ENCODE assay signal across 31 cellular contexts in the genomic region with DNA sequence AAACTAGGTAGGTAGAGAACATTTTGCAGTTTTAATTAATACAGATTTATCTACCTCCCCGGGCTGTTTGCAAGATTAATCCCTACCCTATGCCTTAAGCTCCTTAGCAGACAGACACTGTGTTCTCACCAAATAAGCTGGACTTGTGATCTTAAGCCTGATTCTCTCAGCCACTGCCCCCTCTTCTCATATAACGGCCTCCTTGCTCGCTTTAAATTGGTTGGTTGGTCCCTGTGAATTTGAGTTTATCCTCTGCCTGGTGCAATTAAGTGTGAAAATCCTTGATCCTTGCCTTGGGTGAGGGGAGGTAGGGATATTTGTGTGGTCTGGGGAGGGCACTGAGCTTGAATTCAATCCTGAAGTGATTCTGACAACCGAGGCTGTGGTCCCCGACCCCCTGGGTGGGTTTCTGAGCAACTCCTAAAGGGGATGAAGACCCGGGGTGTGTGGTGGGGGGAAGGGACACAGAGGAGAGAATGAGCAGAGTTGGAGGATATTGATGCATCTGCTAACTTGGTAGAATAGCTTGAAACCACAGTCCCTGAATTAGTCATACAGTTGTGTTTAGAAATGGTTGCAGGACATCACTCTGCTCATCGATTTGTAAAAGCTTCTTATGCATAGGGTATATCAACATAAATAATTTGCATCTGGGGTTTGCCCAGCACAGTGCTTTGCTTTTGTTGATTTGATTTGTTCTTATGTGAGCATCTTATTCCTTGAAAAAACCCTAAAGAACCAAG. TPM values are rescaled to one million over a fixed set of nuclear protein-coding genes. Genes with fewer than 3 reads are reported as not detected.
A peak's percentile ranks its signal among the peaks of the same experiment; 100 is the strongest.
DNase-seq lines count a peak whose midpoint lies in the region; ATAC-seq and TF ChIP-seq lines count a peak whose summit lies in the region.
"Had no signal": no experiment of that assay in that cellular context is flagged by ENCODE, and none has a peak within 500 bp of the region (broad histone marks: within the 10 kb centered on the region; RNA-seq: fewer than 3 reads in every experiment).

No MANE protein-coding gene starts in this region.

- no peaks in the 10 kb centered on the region for H3K36me3 Mint-ChIP-seq in HFFc6 (ENCODE audit: low read depth)
- H3K36me3 Mint-ChIP-seq in H9 (ENCODE audit: insufficient read depth in 1 of 3, low read depth in 3 of 3) = no peaks in the 10 kb centered on the region; a peak in 1 of 7 replicates
- H3K36me3 Mint-ChIP-seq: activated CD4-positive, alpha-beta memory T cell treated with anti-CD3 and anti-CD28 coated beads for 36 hours; activated naive CD8-positive, alpha-beta T cell; IgD-negative memory B cell; naive thymus-derived CD4-positive, alpha-beta T cell had no signal

- H3K23ac ChIP-seq in H9 (ENCODE audit: insufficient read length, low read depth, low read length) = no peak overlapping the region

- no peak overlapping the region for H3K18ac ChIP-seq in H9 (ENCODE audit: insufficient read length, low read depth, low read length)

- H2BK5ac ChIP-seq in H9 (ENCODE audit: insufficient read length, low read length) = no peak overlapping the region

- H4K91ac ChIP-seq in H9 (ENCODE audit: insufficient read length, low read depth, low read length) = no peak overlapping the region

- ATAC-seq in HG03159 (IDR thresholded peaks at IDR 0.05; ENCODE audit: unreplicated experiment) = no peak
- no peak for ATAC-seq in GM19324 (IDR thresholded peaks at IDR 0.05; ENCODE audit: low FRiP score, unreplicated experiment)
- ATAC-seq: naive thymus-derived CD4-positive, alpha-beta T cell had no signal

- H3K4me1 ChIP-seq in H9 (ENCODE audit: insufficient read depth, low read length) = no peaks in the 10 kb centered on the region
- H3K4me1 ChIP-seq: ascending aorta, SJSA1, spleen had no signal

- H4K8ac ChIP-seq in H9 (replicated peaks; ENCODE audit: insufficient read length, low read depth, low read length) = no peak overlapping the region

- H2AFZ ChIP-seq in H9 (ENCODE audit: low read length) = no peak overlapping the region

- H3K79me2 ChIP-seq in H9 (ENCODE audit: insufficient read depth, low read length) = peaks cover 2% of the 10 kb centered on the region; the same call in 1 of the 2 replicates

- peak overlapping the region; percentile 55 for H3K27ac Mint-ChIP-seq in HFFc6
- H3K27ac Mint-ChIP-seq in H9 = no peak overlapping the region
- H3K27ac Mint-ChIP-seq: activated CD4-positive, alpha-beta memory T cell treated with anti-CD3 and anti-CD28 coated beads for 36 hours; activated naive CD8-positive, alpha-beta T cell; activated T-helper 2 cell treated with anti-CD3 and anti-CD28 coated beads, Interferon-gamma antibody, Interleukin-2, Interleukin-4, amounts not matched to agents 10 μg/mL and 5 μg/mL and 100 μg/mL, durations not matched to agents 14 hours and 24 hours and 36 hours; CD4-positive, alpha-beta T cell; dendritic cell treated with granulocyte-macrophage colony-stimulating factor and Interleukin-4, amounts not matched to agents 40 ng/mL and 50 ng/mL, for 4 days; IgD-negative memory B cell; naive thymus-derived CD4-positive, alpha-beta T cell; T-helper 1 cell treated with Interleukin-12 subunit alpha and Interleukin-12 subunit beta and Interleukin-4 antibody, amounts not matched to agents 30 μg/mL and 1 μg/mL, for 36 hours had no signal

- H2BK12ac ChIP-seq in H9 (ENCODE audit: insufficient read length, low read depth, low read length) = no peak overlapping the region

- H3K36me3 ChIP-seq in WERI-Rb-1 = no peaks in the 10 kb centered on the region
- H3K36me3 ChIP-seq: ascending aorta, right atrium auricular region, SJSA1, spleen had no signal

- H3K9me3 Mint-ChIP-seq in HFFc6 = no peaks in the 10 kb centered on the region
- H3K9me3 Mint-ChIP-seq in H9 = no peaks in the 10 kb centered on the region
- H3K9me3 Mint-ChIP-seq: activated T-helper 2 cell treated with anti-CD3 and anti-CD28 coated beads, Interferon-gamma antibody, Interleukin-2, Interleukin-4, amounts not matched to agents 10 μg/mL and 5 μg/mL and 100 μg/mL, durations not matched to agents 14 hours and 24 hours and 36 hours; CD4-positive, alpha-beta T cell; dendritic cell treated with granulocyte-macrophage colony-stimulating factor and Interleukin-4, amounts not matched to agents 40 ng/mL and 50 ng/mL, for 4 days; T-helper 1 cell treated with Interleukin-12 subunit alpha and Interleukin-12 subunit beta and Interleukin-4 antibody, amounts not matched to agents 30 μg/mL and 1 μg/mL, for 36 hours had no signal

- no peaks in the 10 kb centered on the region for H3K79me1 ChIP-seq in H9 (ENCODE audit: insufficient read depth, low read depth, low read length, poor library complexity, severe bottlenecking)

- no peaks in the 10 kb centered on the region for H4K20me1 ChIP-seq in H9 (ENCODE audit: control insufficient read depth, insufficient read depth, insufficient read length)

- H3K27me3 ChIP-seq in WERI-Rb-1 (ENCODE audit: insufficient read depth, low read depth, severe bottlenecking) = no peaks in the 10 kb centered on the region
- no peaks in the 10 kb centered on the region for H3K27me3 ChIP-seq in H9 (ENCODE audit: insufficient read depth, low read length)
- H3K27me3 ChIP-seq: ascending aorta, right atrium auricular region, SJSA1, spleen had no signal

- H3K27ac ChIP-seq in WERI-Rb-1 (peak overlapping the region; percentile 79), H9 (ENCODE audit: insufficient read length, low read depth, low read length) (no peak overlapping the region)
- H3K27ac ChIP-seq: ascending aorta, right atrium auricular region, SJSA1, spleen had no signal

- no peak overlapping the region for H4K5ac ChIP-seq in H9 (ENCODE audit: insufficient read length, low read depth, low read length)

- H2BK20ac ChIP-seq in H9 (ENCODE audit: low read depth, low read length, poor library complexity, severe bottlenecking) = no peak overlapping the region

- no peak overlapping the region for H3K14ac ChIP-seq in H9 (ENCODE audit: insufficient read depth, low read length)

- peak overlapping the region; percentile 37 for H3K4me3 ChIP-seq in WERI-Rb-1 (ENCODE audit: low read depth, low read length)
- H3K4me3 ChIP-seq: ascending aorta, right atrium auricular region, SJSA1, spleen had no signal

- H3K23me2 ChIP-seq in H9 (ENCODE audit: insufficient read length, low read depth, low read length, poor library complexity, severe bottlenecking) = no peaks in the 10 kb centered on the region

- H3T11ph ChIP-seq in H9 (ENCODE audit: low read length) = no peak overlapping the region

- no CpG with 5 or more reads among the region's 7 CpGs for WGBS in H9 (ENCODE audit: extremely low coverage, insufficient read length, low lambda C conversion rate)

- H3K4me3 Mint-ChIP-seq in HFFc6 (no peak overlapping the region; the same call in 1 of the 2 replicates), H9 (no peak overlapping the region)
- H3K4me3 Mint-ChIP-seq: activated CD4-positive, alpha-beta memory T cell treated with anti-CD3 and anti-CD28 coated beads for 36 hours; activated naive CD8-positive, alpha-beta T cell; CD4-positive, alpha-beta T cell; central memory CD8-positive, alpha-beta T cell; dendritic cell treated with granulocyte-macrophage colony-stimulating factor and Interleukin-4, amounts not matched to agents 40 ng/mL and 50 ng/mL, for 4 days; IgD-negative memory B cell; naive thymus-derived CD4-positive, alpha-beta T cell; T-helper 1 cell treated with Interleukin-12 subunit alpha and Interleukin-12 subunit beta and Interleukin-4 antibody, amounts not matched to agents 30 μg/mL and 1 μg/mL, for 36 hours had no signal

- no peak overlapping the region for H3K4me2 ChIP-seq in H9 (ENCODE audit: insufficient read depth, insufficient read length, low read length)

- H2BK15ac ChIP-seq in H9 (ENCODE audit: low read depth, low read length) = no peak overlapping the region

- H3K56ac ChIP-seq in H9 (ENCODE audit: insufficient read length, low read depth, low read length) = no peak overlapping the region

- H3K27me3 Mint-ChIP-seq in HFFc6 (ENCODE audit: insufficient read depth) (no peaks in the 10 kb centered on the region; the same call in none of the 2 replicates), H9 (ENCODE audit: low read depth) (no peaks in the 10 kb centered on the region)
- H3K27me3 Mint-ChIP-seq: activated CD4-positive, alpha-beta memory T cell treated with anti-CD3 and anti-CD28 coated beads for 36 hours; central memory CD8-positive, alpha-beta T cell; dendritic cell treated with granulocyte-macrophage colony-stimulating factor and Interleukin-4, amounts not matched to agents 40 ng/mL and 50 ng/mL, for 4 days; IgD-negative memory B cell had no signal

- no peaks in the 10 kb centered on the region for H3K9me3 ChIP-seq in WERI-Rb-1 (ENCODE audit: severe bottlenecking)
- no peaks in the 10 kb centered on the region for H3K9me3 ChIP-seq in H9 (ENCODE audit: control insufficient read depth, low read depth, low read length)
- H3K9me3 ChIP-seq: ascending aorta, right atrium auricular region, SJSA1, spleen had no signal

- no peak overlapping the region for H3K9ac ChIP-seq in H9 (ENCODE audit: extremely low read depth, insufficient read length, low read length)

- TF ChIP-seq CTCF in HFFc6 (IDR thresholded peaks at IDR 0.05) = no peak
- TF ChIP-seq CTCF in WERI-Rb-1 (IDR thresholded peaks at IDR 0.05; ENCODE audit: low read depth, low read length) = no peak
- TF ChIP-seq CTCF in H9 (conservative IDR thresholded peaks at IDR 0.05) = no peak

- H3K4me1 Mint-ChIP-seq in HFFc6 (ENCODE audit: low read depth) (peaks cover 74% of the 10 kb centered on the region), H9 (peaks cover 11 to 16% of the 10 kb centered on the region in 2 experiments)
- H3K4me1 Mint-ChIP-seq: central memory CD8-positive, alpha-beta T cell; IgD-negative memory B cell; naive thymus-derived CD4-positive, alpha-beta T cell had no signal

- no peak overlapping the region; the same call in 1 of the 2 replicates for H3K4ac ChIP-seq in H9 (ENCODE audit: low read depth, low read length)

- no peak overlapping the region for H2AK5ac ChIP-seq in H9 (ENCODE audit: insufficient read length, low read length)

- DNase-seq in D341Med (ENCODE audit: low spot score) = peak; percentile 75
- no peak for DNase-seq in HFFc6
- DNase-seq in WERI-Rb-1 = peak; percentile 83
- peak; percentile 36 for DNase-seq in kidney tubule cell (ENCODE audit: low spot score)
- DNase-seq in H9 = no peak
- DNase-seq in germinal center (ENCODE audit: low spot score) = no peak
- DNase-seq: activated CD4-positive, alpha-beta memory T cell treated with anti-CD3 and anti-CD28 coated beads for 36 hours; activated CD4-positive, CD25-positive, alpha-beta regulatory T cell treated with anti-CD3 and anti-CD28 coated beads, Interleukin-2, amount 50 U/mL, for 72 hours; CD4-positive, alpha-beta T cell; DMS153; GDM1; islet precursor cell; midbrain; naive thymus-derived CD4-positive, alpha-beta T cell; NCI-H1048; NCI-H187; NCI-H69; RPMI8226; spleen; trophoblast cell had no signal

- H2BK120ac ChIP-seq in H9 (ENCODE audit: low read depth, low read length, poor library complexity, severe bottlenecking) = no peak overlapping the region

RNA-seq across cellular contexts. Expression of a gene that starts 36.9 kb away (rescaled TPM):
- total RNA-seq in HFFc6 (2021; fragmentation: NEBNext Ultra II Directional; extraction: Animal tissue kit (Norgen Biotek cat#: 25700)) = 1 to 10 TPM in 4 of 6 experiments, under 1 TPM in 2; 0.31 to 4.0 (median 3.1) TPM
- 0.26 and 0.55 TPM in 2 replicates for total RNA-seq in H9 (2021)
- total RNA-seq: activated CD4-positive, alpha-beta memory T cell treated with anti-CD3 and anti-CD28 coated beads for 36 hours; activated T-helper 2 cell treated with anti-CD3 and anti-CD28 coated beads, Interferon-gamma antibody, Interleukin-2, Interleukin-4, amounts not matched to agents 10 μg/mL and 5 μg/mL and 100 μg/mL, durations not matched to agents 14 hours and 24 hours and 36 hours; CD4-positive, alpha-beta T cell had no signal

Comparison
In these comparisons a context has a peak if more than half of its experiments do, and no peak if none do; other contexts are left out.
1. DNase-seq: peak in D341Med (single experiment), WERI-Rb-1 (single experiment) and kidney tubule cell (single experiment); none in HFFc6 (single experiment), H9 (single experiment) and germinal center (single experiment).